Comparison of ENCODE assay signal across 24 cellular contexts in the genomic region with DNA sequence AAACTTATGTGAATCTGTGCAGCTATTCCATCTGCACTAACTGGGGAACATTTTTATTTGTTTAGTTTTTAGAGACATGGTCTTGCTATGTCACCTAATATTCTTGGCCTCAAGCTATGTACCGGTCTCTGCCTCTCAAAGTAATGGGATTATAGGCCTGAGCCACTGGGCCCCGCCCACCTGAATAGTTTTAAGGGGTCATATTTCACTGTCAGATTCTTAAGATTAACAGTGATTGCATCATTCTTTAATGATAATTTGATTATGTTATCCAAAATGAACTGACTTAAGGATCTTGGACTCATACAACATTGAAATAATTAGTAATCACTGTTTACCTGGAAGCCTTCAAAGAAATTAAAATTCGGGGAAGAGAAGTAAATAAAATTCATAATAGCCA. TPM values are rescaled to one million over a fixed set of nuclear protein-coding genes. Genes with fewer than 3 reads are reported as not detected.
DNase-seq lines count a peak whose midpoint lies in the region; ATAC-seq, FAIRE-seq and TF ChIP-seq lines count a peak whose summit lies in the region.
"Had no signal": no experiment of that assay in that cellular context is flagged by ENCODE, and none has a peak within 500 bp of the region (broad histone marks: within the 10 kb centered on the region; RNA-seq: fewer than 3 reads in every experiment).

No MANE protein-coding gene starts in this region.

- no peak overlapping the region for H3K4me3 Mint-ChIP-seq in MCF 10A (ENCODE audit: unreplicated experiment)
- H3K4me3 Mint-ChIP-seq in CD4-positive, alpha-beta T cell: no peak overlapping the region
- H3K4me3 Mint-ChIP-seq: H9; stimulated activated effector memory CD8-positive, alpha-beta T cell treated with anti-CD3 and anti-CD28 coated beads, Interleukin-12 subunit alpha, Interleukin-12 subunit beta, amount 100 ng/mL, for 72 hours; T-cell had no signal

- H3K9me3 Mint-ChIP-seq in MCF 10A (ENCODE audit: unreplicated experiment): no peaks in the 10 kb centered on the region
- H3K9me3 Mint-ChIP-seq in CD4-positive, alpha-beta T cell: no peaks in the 10 kb centered on the region
- H3K9me3 Mint-ChIP-seq: H9; stimulated activated effector memory CD8-positive, alpha-beta T cell treated with anti-CD3 and anti-CD28 coated beads, Interleukin-12 subunit alpha, Interleukin-12 subunit beta, amount 100 ng/mL, for 72 hours; T-cell had no signal

- TF ChIP-seq POLR2A in H1 (IDR thresholded peaks at IDR 0.05; ENCODE audit: control extremely low read depth in 1 of 2, low read depth in 2 of 2, low read length in 2 of 2): no peak

- intact Hi-C loops in MCF 10A (cut with micrococcal nuclease) (no loop called here), mammary epithelial cell (cut with micrococcal nuclease) (no loop called here)
- intact Hi-C loops in CD4-positive, alpha-beta T cell (cut with DNase I, micrococcal nuclease): no loop called here

- peak; percentile 68 for FAIRE-seq in H1 (lab: Jason Lieb, UNC)
- FAIRE-seq: GM18507 had no signal

- no peak overlapping the region for H4K5ac ChIP-seq in H1 (ENCODE audit: insufficient read length, low read depth, low read length)

- no peak overlapping the region for H3K56ac ChIP-seq in H1 (replicated peaks; ENCODE audit: insufficient read length, low read depth, low read length)

- H3K79me2 ChIP-seq in mammary epithelial cell (ENCODE audit: insufficient read depth, low read length) (no peaks in the 10 kb centered on the region), H1 (ENCODE audit: control insufficient read depth in 1 of 2, insufficient read depth in 2 of 2, low read length in 2 of 2) (no peaks in the 10 kb centered on the region)

- no peaks in the 10 kb centered on the region for H3K27me3 Mint-ChIP-seq in MCF 10A (ENCODE audit: insufficient read depth, unreplicated experiment)
- H3K27me3 Mint-ChIP-seq in CD4-positive, alpha-beta T cell: peaks cover 26% of the 10 kb centered on the region

- no peak overlapping the region for H3K18ac ChIP-seq in H1 (ENCODE audit: extremely low read depth, low read length)

- H3K14ac ChIP-seq in H1 (ENCODE audit: insufficient read length): no peak overlapping the region

- H3K27me3 ChIP-seq in mammary epithelial cell (ENCODE audit: insufficient read depth, low read length) (no peaks in the 10 kb centered on the region), H1 (replicated peaks in 1 of 4; ENCODE audit: control insufficient read depth in 3 of 4, extremely low read depth in 1 of 4, insufficient read depth in 3 of 4, low read length in 3 of 4) (no peaks in the 10 kb centered on the region)
- H3K27me3 ChIP-seq in CD4-positive, alpha-beta T cell (ENCODE audit: control insufficient read depth, insufficient read depth, low read length): peaks cover 10% of the 10 kb centered on the region
- H3K27me3 ChIP-seq: BLaER1 treated with 17β-estradiol and CSF1 and Interleukin-3, amounts not matched to agents 10 nM and 100 nM had no signal

- no peak for TF ChIP-seq EP300 in H1 (IDR thresholded peaks at IDR 0.05; ENCODE audit: borderline replicate concordance in 1 of 2, low read depth in 2 of 2, low read length in 2 of 2)

- no peak for ATAC-seq in CD4-positive, alpha-beta T cell (ENCODE audit: poor library complexity)
- ATAC-seq: left colon; Right ventricle myocardium inferior; stimulated activated effector memory CD8-positive, alpha-beta T cell treated with anti-CD3 and anti-CD28 coated beads, Interleukin-12 subunit alpha, Interleukin-12 subunit beta, amount 100 ng/mL, for 72 hours; T-cell had no signal

- H3K27ac ChIP-seq in mammary epithelial cell (ENCODE audit: insufficient read depth, low read depth, low read length) (no peak overlapping the region), H1 (ENCODE audit: low read depth, low read length) (no peak overlapping the region)
- H3K27ac ChIP-seq in CD4-positive, alpha-beta T cell (ENCODE audit: low read depth, low read length): no peak overlapping the region
- H3K27ac ChIP-seq: BLaER1 treated with 17β-estradiol and CSF1 and Interleukin-3, amounts not matched to agents 10 nM and 100 nM; HL-60; KMS-11 had no signal

- H3K9me3 ChIP-seq in mammary epithelial cell (replicated peaks; ENCODE audit: insufficient read depth, low read length) (no peaks in the 10 kb centered on the region), H1 (ENCODE audit: insufficient read depth in 2 of 2, low read depth in 1 of 2, low read length in 1 of 2) (no peaks in the 10 kb centered on the region)
- no peaks in the 10 kb centered on the region for H3K9me3 ChIP-seq in CD4-positive, alpha-beta T cell (ENCODE audit: control insufficient read depth, low read length)
- H3K9me3 ChIP-seq: BLaER1 treated with 17β-estradiol and CSF1 and Interleukin-3, amounts not matched to agents 10 nM and 100 nM had no signal

- no peaks in the 10 kb centered on the region for H3K79me1 ChIP-seq in H1 (ENCODE audit: low read depth, low read length)

- no peak overlapping the region for H3K23ac ChIP-seq in H1 (ENCODE audit: insufficient read length)

- no peak overlapping the region for H4K8ac ChIP-seq in H1 (ENCODE audit: extremely low read depth, insufficient read depth, low read length)

- H2BK120ac ChIP-seq in H1 (replicated peaks; ENCODE audit: low read depth, low read length): no peak overlapping the region

- CTCF ChIA-PET in MCF 10A (lab: Yijun Ruan, JAX) (interaction anchor here (0.6 kb wide), 1 partner anchor 83 kb away, joined by 3 read pairs; no protein-coding TSS in a partner anchor), mammary epithelial cell (lab: Charles Lee; ENCODE audit: low non-redundant PET) (no interaction called here), H1 (lab: Charles Lee; ENCODE audit: partially characterized antibody) (interaction anchor here (0.9 to 1.2 kb wide), 2 partner anchors 14 to 106 kb away, joined by 3 read pairs; no protein-coding TSS in a partner anchor)
- CTCF ChIA-PET in CD4-positive, alpha-beta T cell (lab: Charles Lee): no interaction called here

- TF ChIP-seq CTCF in MCF 10A (IDR thresholded peaks at IDR 0.05; ENCODE audit: unreplicated experiment) (no peak), mammary epithelial cell (conservative IDR thresholded peaks at IDR 0.05 in 1 of 2, IDR thresholded peaks at IDR 0.05 in 1 of 2; ENCODE audit: extremely low read depth in 1 of 2, insufficient read depth in 1 of 2, low read depth in 1 of 2, low read length in 2 of 2) (no peak), H1 (IDR thresholded peaks at IDR 0.05; ENCODE audit: control extremely low read depth in 1 of 3, insufficient read depth in 1 of 3, low read depth in 1 of 3, low read length in 3 of 3) (no peak)
- TF ChIP-seq CTCF in CD4-positive, alpha-beta T cell (IDR thresholded peaks at IDR 0.05): no peak

- H3K4me1 ChIP-seq in mammary epithelial cell (ENCODE audit: insufficient read depth, low read length) (no peaks in the 10 kb centered on the region), H1 (replicated peaks in 1 of 4; ENCODE audit: control insufficient read depth in 3 of 4, insufficient read depth in 4 of 4, low read length in 3 of 4) (peaks cover 0 to 9% (median 0%) of the 10 kb centered on the region in 4 experiments; a peak in 1 of 7 replicates)

- peak overlapping the region; percentile 63 for H3K27ac Mint-ChIP-seq in MCF 10A (ENCODE audit: low read depth, unreplicated experiment)
- H3K27ac Mint-ChIP-seq in CD4-positive, alpha-beta T cell: no peak overlapping the region
- H3K27ac Mint-ChIP-seq: stimulated activated effector memory CD8-positive, alpha-beta T cell treated with anti-CD3 and anti-CD28 coated beads, Interleukin-12 subunit alpha, Interleukin-12 subunit beta, amount 100 ng/mL, for 72 hours; T-cell had no signal

- no peak overlapping the region for H2BK12ac ChIP-seq in H1 (ENCODE audit: low read depth, low read length)

- dilution Hi-C loops in mammary epithelial cell (cut with HindIII; ENCODE audit: low sequenced_read_pairs): no loop called here

- POLR2A ChIA-PET in MCF 10A (lab: Yijun Ruan, JAX) (interaction anchor here (0.6 to 1.9 kb wide), 2 partner anchors 105 to 143 kb away, joined by 3 to 6 read pairs; no protein-coding TSS in a partner anchor), H1 (lab: Charles Lee; ENCODE audit: partially characterized antibody) (no interaction called here)
- POLR2A ChIA-PET in CD4-positive, alpha-beta T cell (lab: Charles Lee): no interaction called here

- H2AFZ ChIP-seq in mammary epithelial cell (ENCODE audit: low read depth, low read length) (no peak overlapping the region), H1 (ENCODE audit: low read length) (no peak overlapping the region)

- H2BK5ac ChIP-seq in H1 (ENCODE audit: low read depth, low read length): no peak overlapping the region

- H3K36me3 ChIP-seq in mammary epithelial cell (ENCODE audit: insufficient read depth, low read length): no peaks in the 10 kb centered on the region
- no peaks in the 10 kb centered on the region for H3K36me3 ChIP-seq in H1 (ENCODE audit: control insufficient read depth in 2 of 4, insufficient read depth in 4 of 4, low read length in 3 of 4)
- H3K36me3 ChIP-seq: BLaER1 treated with 17β-estradiol and CSF1 and Interleukin-3, amounts not matched to agents 10 nM and 100 nM had no signal

- H2BK20ac ChIP-seq in H1 (ENCODE audit: low read length): no peak overlapping the region

- no peak overlapping the region for H2AK5ac ChIP-seq in H1 (ENCODE audit: low read depth, low read length)

- no peaks in the 10 kb centered on the region for H3K23me2 ChIP-seq in H1 (ENCODE audit: low read depth, low read length)

- H3K36me3 Mint-ChIP-seq in MCF 10A (ENCODE audit: insufficient read depth, unreplicated experiment): no peaks in the 10 kb centered on the region
- H3K36me3 Mint-ChIP-seq in CD4-positive, alpha-beta T cell (ENCODE audit: low read depth): no peaks in the 10 kb centered on the region
- H3K36me3 Mint-ChIP-seq: stimulated activated effector memory CD8-positive, alpha-beta T cell treated with anti-CD3 and anti-CD28 coated beads, Interleukin-12 subunit alpha, Interleukin-12 subunit beta, amount 100 ng/mL, for 72 hours; T-cell had no signal

- H3K9ac ChIP-seq in mammary epithelial cell (ENCODE audit: insufficient read depth, low read length) (no peak overlapping the region), H1 (replicated peaks in 1 of 4; ENCODE audit: extremely low read depth in 1 of 4, low read depth in 3 of 4, low read length in 3 of 4) (no peak overlapping the region)
- H3K9ac ChIP-seq: BLaER1 treated with 17β-estradiol and CSF1 and Interleukin-3, amounts not matched to agents 10 nM and 100 nM; KMS-11 had no signal

- no peak overlapping the region for H3K4ac ChIP-seq in H1 (replicated peaks; ENCODE audit: insufficient read length, low read depth, low read length)

- H4K91ac ChIP-seq in H1 (replicated peaks; ENCODE audit: insufficient read length, low read length): no peak overlapping the region

- no peaks in the 10 kb centered on the region for H4K20me1 ChIP-seq in mammary epithelial cell (ENCODE audit: insufficient read depth, low read length)
- H4K20me1 ChIP-seq in H1 (replicated peaks in 1 of 2; ENCODE audit: control insufficient read depth in 1 of 2, insufficient read depth in 2 of 2, low read length in 2 of 2): no peaks in the 10 kb centered on the region
- H4K20me1 ChIP-seq: BLaER1 treated with 17β-estradiol and CSF1 and Interleukin-3, amounts not matched to agents 10 nM and 100 nM had no signal

- H3K4me2 ChIP-seq in mammary epithelial cell (ENCODE audit: insufficient read depth, low read depth, low read length) (no peak overlapping the region), H1 (ENCODE audit: insufficient read depth in 1 of 2, low read depth in 2 of 2, low read length in 2 of 2) (no peak overlapping the region)
- H3K4me2 ChIP-seq: BLaER1 treated with 17β-estradiol and CSF1 and Interleukin-3, amounts not matched to agents 10 nM and 100 nM; KMS-11 had no signal

- TF ChIP-seq RAD21 in H1 (IDR thresholded peaks at IDR 0.05 in 1 of 2, conservative IDR thresholded peaks at IDR 0.05 in 1 of 2; ENCODE audit: low read depth in 2 of 2, low read length in 2 of 2): no peak

- DNase-seq in MCF 10A (ENCODE audit: unreplicated experiment): peak; percentile 6
- no peak for DNase-seq in mammary epithelial cell
- peak; percentile 94 for DNase-seq in NCI-H82 treated with DMSO at 0.1 percent for 48 hours (lab: John Stamatoyannopoulos, UW; ENCODE audit: unreplicated experiment)
- DNase-seq in H1 (ENCODE audit: low read depth in 1 of 2, low spot score in 2 of 2): peak in 1 of 2 experiments; percentile 23
- no peak for DNase-seq in iPS-NIHi7 (ENCODE audit: extremely low spot score)
- DNase-seq in DMS79 treated with DMSO at 0.1 percent for 48 hours (lab: John Stamatoyannopoulos, UW): no peak
- DNase-seq in nucleus accumbens (lab: John Stamatoyannopoulos, UW): no peak
- DNase-seq in CD4-positive, alpha-beta T cell: no peak
- DNase-seq: activated naive CD4-positive, alpha-beta T cell treated with Interleukin-2 at 50 U/mL for 16 hours; activated T-cell treated with anti-CD3 and anti-CD28 coated beads for 4 hours; aorta; cerebellar nuclear complex; H9; left colon; stimulated activated CD4-positive, alpha-beta T cell treated with anti-CD3 and anti-CD28 coated beads, Interleukin-12 subunit alpha, Interleukin-12 subunit beta, amount 100 ng/mL, for 4 hours; T-cell had no signal

- BruUV-seq in MCF 10A (replicated peaks; lab: Mats Ljungman, UMichigan): no TSS peak
- BruUV-seq in mammary epithelial cell (replicated peaks; lab: Mats Ljungman, UMichigan): no TSS peak

- in situ Hi-C loops in mammary epithelial cell (cut with MboI; ENCODE audit: low sequenced_read_pairs in 2 of 2): no loop called here

- no peak overlapping the region for H2BK15ac ChIP-seq in H1 (ENCODE audit: low read length)

- WGBS in mammary epithelial cell (ENCODE audit: low coverage, missing lambda C conversion rate): 84% methylated on average over 3 of the region's 3 CpGs
- 79% methylated on average over 3 of the region's 3 CpGs; no CpG with 5 or more reads in 1 of the 2 experiments for WGBS in H1 (ENCODE audit: extremely low coverage in 1 of 2, insufficient coverage in 1 of 2, insufficient read length in 1 of 2, insufficient replicate concordance in 2 of 2, low coverage in 1 of 2, low lambda C conversion rate in 2 of 2, missing lambda C conversion rate in 1 of 2), 2 experiments

- H3K4me3 ChIP-seq in mammary epithelial cell (replicated peaks in 1 of 3; ENCODE audit: insufficient read depth in 1 of 3, low read depth in 2 of 3, low read length in 3 of 3) (no peak overlapping the region), H1 (ENCODE audit: extremely low read depth in 1 of 4, insufficient read depth in 2 of 4, low read depth in 3 of 4, low read length in 4 of 4) (no peak overlapping the region)
- H3K4me3 ChIP-seq: BLaER1 treated with 17β-estradiol and CSF1 and Interleukin-3, amounts not matched to agents 10 nM and 100 nM had no signal

- H3K4me1 Mint-ChIP-seq in MCF 10A (ENCODE audit: insufficient read depth, unreplicated experiment): peaks cover 22% of the 10 kb centered on the region
- H3K4me1 Mint-ChIP-seq in CD4-positive, alpha-beta T cell (ENCODE audit: low read depth): no peaks in the 10 kb centered on the region
- H3K4me1 Mint-ChIP-seq: stimulated activated effector memory CD8-positive, alpha-beta T cell treated with anti-CD3 and anti-CD28 coated beads, Interleukin-12 subunit alpha, Interleukin-12 subunit beta, amount 100 ng/mL, for 72 hours; T-cell had no signal

RNA-seq across cellular contexts. Expression of gene KLF18, which starts 12.6 kb away (rescaled TPM):
- total RNA-seq in MCF 10A (2022): 0.10 TPM in 1 of 2 replicates, not detected in the other
- not detected for total RNA-seq in mammary epithelial cell
- polyA plus RNA-seq in mammary epithelial cell: not detected
- not detected for polyA minus RNA-seq in mammary epithelial cell
- total RNA-seq in H1 (2021; fragmentation: NEBNext Ultra II Directional; extraction: Animal tissue kit (Norgen Biotek cat#: 25700)): 0.09 TPM in 1 of 2 replicates, not detected in the other
- 0.15 and 0.19 TPM in 2 replicates for polyA plus RNA-seq in H1 (2011; rRNA removed)
- 0.14 TPM for polyA plus RNA-seq in H1 (2011; cell fraction: cytosol; rRNA removed)
- 0.39 TPM for polyA plus RNA-seq in H1 (2011; cell fraction: nucleus; rRNA removed)
- 0.05 to 0.09 TPM in 2 of 4 replicates, not detected in the others for polyA plus RNA-seq in H1 (2012, experiment 1 of 2)
- not detected for polyA plus RNA-seq in H1 (2012, experiment 2 of 2)
- 0.04 TPM for polyA plus RNA-seq in H1 (2013, experiment 1 of 2)
- polyA plus RNA-seq in H1 (2013, experiment 2 of 2): 0.06 TPM
- polyA minus RNA-seq in H1 (2011; rRNA and poly(A)+ RNA removed): 0.39 and 0.54 TPM in 2 replicates
- polyA minus RNA-seq in H1 (2011; cell fraction: cytosol; rRNA and poly(A)+ RNA removed): not detected
- 0.40 TPM for polyA minus RNA-seq in H1 (2011; cell fraction: nucleus; rRNA and poly(A)+ RNA removed)
- total RNA-seq in CD4-positive, alpha-beta T cell: not detected
- total RNA-seq: aorta, fibroblast of villous mesenchyme, left colon, mononuclear cell, Right ventricle myocardium inferior, T-cell had no signal
- polyA plus RNA-seq: aorta had no signal

RNA-seq across cellular contexts. Expression of gene KLF17, which starts 35.4 kb away (rescaled TPM):
- total RNA-seq in MCF 10A (2022) (not detected in 2 replicates), mammary epithelial cell (under 1 TPM in 1 of 2 donors, not detected in 1; 0.17 TPM)
- polyA plus RNA-seq in mammary epithelial cell (0.01 TPM), H1 (2011; rRNA removed) (not detected in 2 replicates)
- not detected for polyA minus RNA-seq in mammary epithelial cell
- not detected in 2 replicates for total RNA-seq in H1 (2021; fragmentation: NEBNext Ultra II Directional; extraction: Animal tissue kit (Norgen Biotek cat#: 25700))
- polyA plus RNA-seq in H1 (2011; cell fraction: cytosol; rRNA removed): not detected
- polyA plus RNA-seq in H1 (2011; cell fraction: nucleus; rRNA removed): not detected
- polyA plus RNA-seq in H1 (2012, experiment 1 of 2): not detected in 4 replicates
- polyA plus RNA-seq in H1 (2012, experiment 2 of 2): not detected
- not detected for polyA plus RNA-seq in H1 (2013, experiment 1 of 2)
- not detected for polyA plus RNA-seq in H1 (2013, experiment 2 of 2)
- not detected in 2 replicates for polyA minus RNA-seq in H1 (2011; rRNA and poly(A)+ RNA removed)
- polyA minus RNA-seq in H1 (2011; cell fraction: cytosol; rRNA and poly(A)+ RNA removed): not detected
- polyA minus RNA-seq in H1 (2011; cell fraction: nucleus; rRNA and poly(A)+ RNA removed): not detected
- not detected for total RNA-seq in CD4-positive, alpha-beta T cell
- total RNA-seq: mononuclear cell, Right ventricle myocardium inferior, T-cell had no signal

RNA-seq across cellular contexts. Expression of gene DMAP1, which starts 59.2 kb away (rescaled TPM):
- total RNA-seq in MCF 10A (2022) (36.6 and 38.5 TPM in 2 replicates), mammary epithelial cell (10 to 100 TPM; 21.5 to 30.0 TPM)
- polyA plus RNA-seq in mammary epithelial cell (26.1 TPM), H1 (2011; rRNA removed) (42.4 and 61.1 TPM in 2 replicates)
- 27.0 TPM for polyA minus RNA-seq in mammary epithelial cell
- total RNA-seq in H1 (2021; fragmentation: NEBNext Ultra II Directional; extraction: Animal tissue kit (Norgen Biotek cat#: 25700)): 36.4 and 37.6 TPM in 2 replicates
- 66.1 TPM for polyA plus RNA-seq in H1 (2011; cell fraction: cytosol; rRNA removed)
- polyA plus RNA-seq in H1 (2011; cell fraction: nucleus; rRNA removed): 110 TPM
- 29.9 to 41.3 TPM (median 40.0 TPM) in 4 replicates for polyA plus RNA-seq in H1 (2012, experiment 1 of 2)
- polyA plus RNA-seq in H1 (2012, experiment 2 of 2): 25.9 TPM
- polyA plus RNA-seq in H1 (2013, experiment 1 of 2): 27.0 TPM
- 22.2 TPM for polyA plus RNA-seq in H1 (2013, experiment 2 of 2)
- polyA minus RNA-seq in H1 (2011; rRNA and poly(A)+ RNA removed): 51.1 and 65.7 TPM in 2 replicates
- 33.0 TPM for polyA minus RNA-seq in H1 (2011; cell fraction: cytosol; rRNA and poly(A)+ RNA removed)
- polyA minus RNA-seq in H1 (2011; cell fraction: nucleus; rRNA and poly(A)+ RNA removed): 42.7 TPM
- total RNA-seq in CD4-positive, alpha-beta T cell: 10 to 100 TPM; 53.4 to 56.9 TPM

Comparison
In these comparisons a context has a peak if more than half of its experiments do, and no peak if none do; other contexts are left out.
1. DNase-seq: peak in MCF 10A (single experiment) and NCI-H82 treated with DMSO at 0.1 percent for 48 hours (single experiment); none in mammary epithelial cell (single experiment), iPS-NIHi7 (single experiment), DMS79 treated with DMSO at 0.1 percent for 48 hours (single experiment), nucleus accumbens (0 of 56) and CD4-positive, alpha-beta T cell (0 of 10).
2. CTCF ChIA-PET loops: an anchor here in MCF 10A (0.6 kb wide) and H1 (0.9 to 1.2 kb wide); none called in mammary epithelial cell and CD4-positive, alpha-beta T cell.